Comparison of ENCODE assay signal across 39 cellular contexts in genomic region chr11:82009133-82009532, GRCh38.
"Had no signal": no experiment of that assay in that cellular context is flagged by ENCODE, and none has a peak within 500 bp of the region (broad histone marks: within the 10 kb centered on the region; RNA-seq: fewer than 3 reads in every experiment).

No MANE protein-coding gene starts in this region.

- H3K4me1 Mint-ChIP-seq: brain; central memory CD8-positive, alpha-beta T cell had no signal

- ATAC-seq: activated naive CD4-positive, alpha-beta T cell treated with anti-CD3 and anti-CD28 coated beads, Interleukin-2, amount 50 U/mL, for 72 hours; activated naive CD8-positive, alpha-beta T cell treated with anti-CD3 and anti-CD28 coated beads, Interleukin-2, amount 50 U/mL, for 24 hours; activated T-cell treated with anti-CD3 and anti-CD28 coated beads, Interleukin-2, amount 50 U/mL, for 4 hours; activated T-cell treated with anti-CD3 and anti-CD28 coated beads, Interleukin-2, amount 50 U/mL, for 72 hours; activated T-helper 17 cell treated with anti-CD3 and anti-CD28 coated beads, Interleukin-2, amount 50 U/mL, for 72 hours; body of pancreas had no signal

- H3K27me3 ChIP-seq: adrenal gland, ascending aorta, body of pancreas, brain microvascular endothelial cell, breast epithelium, cardiac muscle cell had no signal

- DNase-seq: activated effector memory CD4-positive, alpha-beta T cell treated with anti-CD3 and anti-CD28 coated beads, Interleukin-2, amount 50 U/mL, for 16 hours; activated effector memory CD4-positive, alpha-beta T cell treated with Interleukin-2 at 50 U/mL for 16 hours; activated gamma-delta T cell; activated gamma-delta T cell treated with Interleukin-2 at 50 U/mL for 16 hours; activated naive CD4-positive, alpha-beta T cell; activated naive CD4-positive, alpha-beta T cell treated with anti-CD3 and anti-CD28 coated beads for 36 hours; activated naive CD4-positive, alpha-beta T cell treated with anti-CD3 and anti-CD28 coated beads, Interleukin-2, amount 10 ng/mL, durations not matched to agents 7 days and 5 days; activated naive CD4-positive, alpha-beta T cell treated with anti-CD3 and anti-CD28 coated beads, Interleukin-2, amount 50 U/mL, for 16 hours; activated naive CD4-positive, alpha-beta T cell treated with Interleukin-2 at 50 U/mL for 16 hours; activated naive CD8-positive, alpha-beta T cell treated with anti-CD3 and anti-CD28 coated beads for 36 hours; activated naive CD8-positive, alpha-beta T cell treated with anti-CD3 and anti-CD28 coated beads, Interleukin-2, amount 10 ng/mL, durations not matched to agents 7 days and 5 days; activated naive CD8-positive, alpha-beta T cell treated with anti-CD3 and anti-CD28 coated beads, Interleukin-2, amount 50 U/mL, for 24 hours; activated T-cell treated with anti-CD3 and anti-CD28 coated beads, Interleukin-2, amount 50 U/mL, for 4 hours; activated T-cell treated with anti-CD3 and anti-CD28 coated beads, Interleukin-2, amount 50 U/mL, for 48 hours; activated T-cell treated with anti-CD3 and anti-CD28 coated beads, Interleukin-2, amount 50 U/mL, for 72 hours; adrenal gland; amniotic stem cell; amygdala; anterior cingulate cortex; aorta; body of pancreas; brain microvascular endothelial cell; caudate nucleus; central memory CD4-positive, alpha-beta T cell; cerebellar nuclear complex had no signal

- H3K4me1 ChIP-seq: adrenal gland, ascending aorta, body of pancreas, breast epithelium had no signal

- H3K9me3 Mint-ChIP-seq: activated naive CD4-positive, alpha-beta T cell treated with anti-CD3 and anti-CD28 coated beads for 36 hours; activated naive CD4-positive, alpha-beta T cell treated with anti-CD3 and anti-CD28 coated beads, Interleukin-2, amount 10 ng/mL, durations not matched to agents 7 days and 5 days; activated naive CD4-positive, alpha-beta T cell treated with anti-CD3 and anti-CD28 coated beads, Interleukin-2, amount 50 U/mL, for 24 hours; activated naive CD4-positive, alpha-beta T cell treated with anti-CD3 and anti-CD28 coated beads, Interleukin-2, amount 50 U/mL, for 72 hours; activated naive CD8-positive, alpha-beta T cell treated with anti-CD3 and anti-CD28 coated beads for 36 hours; activated naive CD8-positive, alpha-beta T cell treated with anti-CD3 and anti-CD28 coated beads, Interleukin-2, amount 10 ng/mL, durations not matched to agents 7 days and 5 days; activated naive CD8-positive, alpha-beta T cell treated with anti-CD3 and anti-CD28 coated beads, Interleukin-2, amount 50 U/mL, for 24 hours; activated T-cell treated with anti-CD3 and anti-CD28 coated beads, Interleukin-2, amount 50 U/mL, for 4 hours; activated T-helper 1 cell treated with anti-CD3 and anti-CD28 coated beads, Interleukin-12 subunit alpha, Interleukin-12 subunit beta, Interleukin-2, Interleukin-4 antibody, amounts not matched to agents 30 ng/mL and 10 ng/mL and 1 ng/mL, durations not matched to agents 14 hours and 24 hours and 36 hours; activated T-helper 2 cell treated with anti-CD3 and anti-CD28 coated beads, Interferon-gamma antibody, Interleukin-2, Interleukin-4, amounts not matched to agents 10 μg/mL and 5 μg/mL and 100 μg/mL, durations not matched to agents 14 hours and 24 hours and 36 hours; brain; central memory CD8-positive, alpha-beta T cell had no signal

- H3K4me3 ChIP-seq: adrenal gland, ascending aorta, body of pancreas, breast epithelium, cardiac muscle cell had no signal

- H3K27ac Mint-ChIP-seq: activated naive CD4-positive, alpha-beta T cell treated with anti-CD3 and anti-CD28 coated beads for 36 hours; activated naive CD4-positive, alpha-beta T cell treated with anti-CD3 and anti-CD28 coated beads, Interleukin-2, amount 10 ng/mL, durations not matched to agents 7 days and 5 days; activated naive CD4-positive, alpha-beta T cell treated with anti-CD3 and anti-CD28 coated beads, Interleukin-2, amount 50 U/mL, for 24 hours; activated naive CD4-positive, alpha-beta T cell treated with anti-CD3 and anti-CD28 coated beads, Interleukin-2, amount 50 U/mL, for 72 hours; activated naive CD8-positive, alpha-beta T cell; activated naive CD8-positive, alpha-beta T cell treated with anti-CD3 and anti-CD28 coated beads for 36 hours; activated naive CD8-positive, alpha-beta T cell treated with anti-CD3 and anti-CD28 coated beads, Interleukin-2, amount 10 ng/mL, durations not matched to agents 7 days and 5 days; activated naive CD8-positive, alpha-beta T cell treated with anti-CD3 and anti-CD28 coated beads, Interleukin-2, amount 50 U/mL, for 24 hours; activated T-cell treated with anti-CD3 and anti-CD28 coated beads, Interleukin-2, amount 50 U/mL, for 72 hours; activated T-helper 1 cell treated with anti-CD3 and anti-CD28 coated beads, Interleukin-12 subunit alpha, Interleukin-12 subunit beta, Interleukin-2, Interleukin-4 antibody, amounts not matched to agents 30 ng/mL and 10 ng/mL and 1 ng/mL, durations not matched to agents 14 hours and 24 hours and 36 hours; activated T-helper 17 cell treated with anti-CD3 and anti-CD28 coated beads, Interleukin-2, amount 50 U/mL, for 72 hours; activated T-helper 2 cell treated with anti-CD3 and anti-CD28 coated beads, Interferon-gamma antibody, Interleukin-2, Interleukin-4, amounts not matched to agents 10 μg/mL and 5 μg/mL and 100 μg/mL, durations not matched to agents 14 hours and 24 hours and 36 hours; brain had no signal

- H3K27ac ChIP-seq: adrenal gland, ascending aorta, body of pancreas, brain microvascular endothelial cell, breast epithelium, cardiac muscle cell had no signal

- H3K9me3 ChIP-seq: adrenal gland, ascending aorta, body of pancreas, breast epithelium had no signal

- FAIRE-seq: astrocyte, bronchial epithelial cell, colon had no signal

- H3K36me3 Mint-ChIP-seq: activated naive CD4-positive, alpha-beta T cell treated with anti-CD3 and anti-CD28 coated beads, Interleukin-2, amount 10 ng/mL, durations not matched to agents 7 days and 5 days; activated naive CD4-positive, alpha-beta T cell treated with anti-CD3 and anti-CD28 coated beads, Interleukin-2, amount 50 U/mL, for 24 hours; activated naive CD4-positive, alpha-beta T cell treated with anti-CD3 and anti-CD28 coated beads, Interleukin-2, amount 50 U/mL, for 72 hours; activated naive CD8-positive, alpha-beta T cell; activated naive CD8-positive, alpha-beta T cell treated with anti-CD3 and anti-CD28 coated beads for 36 hours; activated naive CD8-positive, alpha-beta T cell treated with anti-CD3 and anti-CD28 coated beads, Interleukin-2, amount 10 ng/mL, durations not matched to agents 7 days and 5 days; brain had no signal

- H3K27me3 Mint-ChIP-seq: activated naive CD4-positive, alpha-beta T cell treated with anti-CD3 and anti-CD28 coated beads, Interleukin-2, amount 10 ng/mL, durations not matched to agents 7 days and 5 days; activated naive CD4-positive, alpha-beta T cell treated with anti-CD3 and anti-CD28 coated beads, Interleukin-2, amount 50 U/mL, for 24 hours; activated T-helper 17 cell treated with anti-CD3 and anti-CD28 coated beads, Interleukin-2, amount 50 U/mL, for 72 hours; brain; central memory CD8-positive, alpha-beta T cell had no signal

- H3K36me3 ChIP-seq: adrenal gland, ascending aorta, brain microvascular endothelial cell, breast epithelium, cardiac muscle cell had no signal

- H3K4me3 Mint-ChIP-seq: activated naive CD4-positive, alpha-beta T cell treated with anti-CD3 and anti-CD28 coated beads for 36 hours; activated naive CD4-positive, alpha-beta T cell treated with anti-CD3 and anti-CD28 coated beads, Interleukin-2, amount 10 ng/mL, durations not matched to agents 7 days and 5 days; activated naive CD4-positive, alpha-beta T cell treated with anti-CD3 and anti-CD28 coated beads, Interleukin-2, amount 50 U/mL, for 24 hours; activated naive CD8-positive, alpha-beta T cell; activated naive CD8-positive, alpha-beta T cell treated with anti-CD3 and anti-CD28 coated beads for 36 hours; activated naive CD8-positive, alpha-beta T cell treated with anti-CD3 and anti-CD28 coated beads, Interleukin-2, amount 10 ng/mL, durations not matched to agents 7 days and 5 days; activated naive CD8-positive, alpha-beta T cell treated with anti-CD3 and anti-CD28 coated beads, Interleukin-2, amount 50 U/mL, for 24 hours; activated T-cell treated with anti-CD3 and anti-CD28 coated beads, Interleukin-2, amount 50 U/mL, for 4 hours; activated T-cell treated with anti-CD3 and anti-CD28 coated beads, Interleukin-2, amount 50 U/mL, for 72 hours; activated T-helper 1 cell treated with anti-CD3 and anti-CD28 coated beads, Interleukin-12 subunit alpha, Interleukin-12 subunit beta, Interleukin-2, Interleukin-4 antibody, amounts not matched to agents 30 ng/mL and 10 ng/mL and 1 ng/mL, durations not matched to agents 14 hours and 24 hours and 36 hours; activated T-helper 17 cell treated with anti-CD3 and anti-CD28 coated beads, Interleukin-2, amount 50 U/mL, for 72 hours; brain; central memory CD8-positive, alpha-beta T cell had no signal
